ENCODE assay signal across 9 cellular contexts in the genomic region with DNA sequence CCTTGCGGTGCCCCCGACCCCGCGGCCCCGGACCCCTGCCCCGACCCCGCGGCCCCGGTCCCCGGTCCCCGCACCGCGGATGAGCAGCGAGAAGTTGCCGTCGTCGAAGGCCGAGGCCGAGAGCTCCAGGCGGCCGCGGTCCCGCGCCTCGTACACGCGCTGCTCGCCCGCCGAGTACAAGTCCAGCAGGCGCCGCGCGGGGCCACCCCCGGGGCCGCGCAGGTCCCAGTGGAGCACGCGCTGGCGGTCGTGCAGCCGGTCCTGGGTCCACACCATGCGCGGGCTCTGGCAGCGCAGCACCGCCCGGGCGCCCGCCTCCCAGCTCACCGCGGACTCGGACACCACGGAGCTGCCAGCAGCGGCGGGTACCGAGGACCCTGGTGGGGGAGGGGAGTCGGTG.
DNase-seq lines count a peak whose midpoint lies in the region; ATAC-seq and TF ChIP-seq lines count a peak whose summit lies in the region.
"Had no signal": no experiment of that assay in that cellular context is flagged by ENCODE, and none has a peak within 500 bp of the region (broad histone marks: within the 10 kb centered on the region; RNA-seq: fewer than 3 reads in every experiment).

No MANE protein-coding gene starts in this region.

- no peak for TF ChIP-seq CTCF in fibroblast of mammary gland (conservative IDR thresholded peaks at IDR 0.05; ENCODE audit: control insufficient read depth, insufficient read depth, low read depth, low read length)

- H3K4me3 ChIP-seq in fibroblast of mammary gland (ENCODE audit: control insufficient read depth, low read depth, low read length) (no peak overlapping the region), skeletal muscle cell (ENCODE audit: low read depth, low read length) (peak overlapping the region; percentile 80)
- H3K4me3 ChIP-seq: SK-N-MC had no signal

- no peak for ATAC-seq in HG02798 (IDR thresholded peaks at IDR 0.05; ENCODE audit: poor library complexity, unreplicated experiment)

- DNase-seq in GM03348 (ENCODE audit: low spot score): peak; percentile 49
- peak; percentile 32 for DNase-seq in NOMO-1 treated with DMSO at 0.1 percent for 48 hours (lab: John Stamatoyannopoulos, UW; ENCODE audit: unreplicated experiment)
- peak; percentile 42 for DNase-seq in fibroblast of mammary gland (ENCODE audit: low read depth)
- DNase-seq in skeletal muscle cell (ENCODE audit: low read depth): no peak
- DNase-seq in activated naive CD4-positive, alpha-beta T cell treated with anti-CD3 and anti-CD28 coated beads, Interleukin-2, amount 50 U/mL, for 16 hours: no peak
- DNase-seq in NCI-H1694 treated with DMSO at 0.1 percent for 48 hours (lab: John Stamatoyannopoulos, UW): no peak
- DNase-seq in activated CD8-positive, alpha-beta memory T cell treated with anti-CD3 and anti-CD28 coated beads for 24 hours: no peak

Comparison
In these comparisons a context has a peak if more than half of its experiments do, and no peak if none do; other contexts are left out.
1. DNase-seq: peak in GM03348 (single experiment), NOMO-1 treated with DMSO at 0.1 percent for 48 hours (single experiment) and fibroblast of mammary gland (single experiment); none in skeletal muscle cell (single experiment), activated naive CD4-positive, alpha-beta T cell treated with anti-CD3 and anti-CD28 coated beads, Interleukin-2, amount 50 U/mL, for 16 hours (single experiment), NCI-H1694 treated with DMSO at 0.1 percent for 48 hours (single experiment) and activated CD8-positive, alpha-beta memory T cell treated with anti-CD3 and anti-CD28 coated beads for 24 hours (single experiment).